Comparison of ENCODE assay signal across 8 cellular contexts in genomic region chr4:1290165-1290977, GRCh38. TPM values are rescaled to one million over a fixed set of nuclear protein-coding genes. Genes with fewer than 3 reads are reported as not detected.
DNase-seq lines count a peak whose midpoint lies in the region; ATAC-seq and TF ChIP-seq lines count a peak whose summit lies in the region.

No MANE protein-coding gene starts in this region.

- H3K9ac ChIP-seq in muscle layer of colon (ENCODE audit: low read length), result peak overlapping the region; percentile 82

- no peak for TF ChIP-seq CTCF in AG09309 (IDR thresholded peaks at IDR 0.05; ENCODE audit: control insufficient read depth, insufficient read depth, low read depth, low read length, missing control alignments)
- no peak for TF ChIP-seq CTCF in dorsolateral prefrontal cortex (IDR thresholded peaks at IDR 0.05 in 54 of 56, conservative IDR thresholded peaks at IDR 0.05 in 2 of 56; ENCODE audit: low read depth in 1 of 56, partially characterized antibody in 56 of 56)

- intact Hi-C loops in dorsolateral prefrontal cortex (cut with DNase I), result loop anchor here (2.0 to 5.0 kb wide), 3 partner anchors 38 to 57 kb away; partner anchors contain the start of gene UVSSA (in 2 of the 2)

- peaks cover 35% of the 10 kb centered on the region for H3K4me1 ChIP-seq in muscle layer of colon (ENCODE audit: insufficient read depth, low read length)

- peak; percentile 2 for ATAC-seq in GM19023 (IDR thresholded peaks at IDR 0.05; ENCODE audit: unreplicated experiment)

- no peaks in the 10 kb centered on the region for H3K9me3 ChIP-seq in muscle layer of colon (ENCODE audit: low read length)

- H3K27me3 ChIP-seq in dorsolateral prefrontal cortex, result no peaks in the 10 kb centered on the region
- H3K27me3 ChIP-seq in muscle layer of colon (ENCODE audit: control insufficient read depth in 1 of 2, insufficient read depth in 2 of 2, low read length in 2 of 2), result no peaks in the 10 kb centered on the region

- no peaks in the 10 kb centered on the region for H3K36me3 ChIP-seq in muscle layer of colon (ENCODE audit: insufficient read depth, low read length)

- peak overlapping the region in 50 of 59 donors; percentile 6 to 89 (median 74) for H3K27ac ChIP-seq in dorsolateral prefrontal cortex
- peak overlapping the region; percentile 82 for H3K27ac ChIP-seq in muscle layer of colon (ENCODE audit: low read depth, low read length)

- peak overlapping the region; percentile 69 for H3K4me3 ChIP-seq in AG09309 (ENCODE audit: control insufficient read depth, low read depth, low read length)
- H3K4me3 ChIP-seq in dorsolateral prefrontal cortex, result peak overlapping the region; percentile 58 to 100 (median 93)
- peak overlapping the region; percentile 78 to 90 for H3K4me3 ChIP-seq in muscle layer of colon (ENCODE audit: low read depth in 1 of 2, low read length in 2 of 2)

- DNase-seq in AG09309 (ENCODE audit: low read depth) (no peak), NCI-H69 (lab: John Stamatoyannopoulos, UW) (peak; percentile 30), dorsolateral prefrontal cortex (peak in 1 of 10 donors; percentile 34), ecto neural progenitor cell (ENCODE audit: low spot score) (no peak), AML-193 (lab: John Stamatoyannopoulos, UW) (no peak), T-helper 9 cell (no peak)

RNA-seq across cellular contexts. Expression of gene MAEA, which starts 0.7 kb away (rescaled TPM):
- total RNA-seq in dorsolateral prefrontal cortex, result 10 to 100 TPM; 49.4 to 93.0 (median 72.8) TPM

RNA-seq across cellular contexts. Expression of gene CTBP1, which starts 41.4 kb away (rescaled TPM):
- total RNA-seq in dorsolateral prefrontal cortex, result 100 to 1,000 TPM; 159 to 281 (median 217) TPM

RNA-seq across cellular contexts. Expression of gene UVSSA, which starts 56.6 kb away (rescaled TPM):
- total RNA-seq in dorsolateral prefrontal cortex, result 10 to 100 TPM; 11.7 to 47.4 (median 23.2) TPM
